Comparison of ENCODE assay signal across 23 cellular contexts in the genomic region with DNA sequence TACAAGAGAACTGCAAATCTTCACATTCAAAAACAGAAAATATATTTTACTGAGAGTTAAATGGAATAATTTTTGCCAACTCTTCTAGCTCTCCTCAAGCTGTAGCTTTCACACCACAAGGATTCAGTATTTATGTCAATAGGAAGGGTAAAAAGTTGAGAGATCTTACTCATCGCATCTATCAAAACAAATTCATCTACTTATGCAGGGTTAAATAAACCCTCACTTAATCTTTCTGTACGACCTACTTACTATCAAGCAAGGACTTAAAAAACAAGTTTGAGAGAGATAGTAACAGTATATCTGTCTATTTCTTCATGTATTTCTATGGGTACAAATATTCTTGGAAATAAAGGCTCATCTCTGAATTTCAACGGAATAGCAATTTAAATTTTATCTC. TPM values are rescaled to one million over a fixed set of nuclear protein-coding genes. Genes with fewer than 3 reads are reported as not detected.
"Had no signal": no experiment of that assay in that cellular context is flagged by ENCODE, and none has a peak within 500 bp of the region (broad histone marks: within the 10 kb centered on the region; RNA-seq: fewer than 3 reads in every experiment).

No MANE protein-coding gene starts in this region.

- H3K4me3 Mint-ChIP-seq: IgD-negative memory B cell had no signal

- H3K27me3 Mint-ChIP-seq: IgD-negative memory B cell had no signal

- H3K27ac Mint-ChIP-seq: IgD-negative memory B cell had no signal

- DNase-seq: MG63, NCI-H1092, NCI-H1105 treated with DMSO at 0.1 percent for 48 hours, NCI-H1417 treated with DMSO at 0.1 percent for 48 hours, NCI-H146, NCI-H1694 treated with DMSO at 0.1 percent for 48 hours, NCI-H1930, NCI-H2081, NCI-H2107, NCI-H2227 treated with DMSO at 0.1 percent for 48 hours, NCI-H524, NCI-H526 treated with DMSO at 0.1 percent for 48 hours, NCI-H748 treated with DMSO at 0.1 percent for 48 hours, Right ventricle myocardium superior, RPMI8226, SIG-M5 had no signal

- H3K4me3 ChIP-seq: K562, MG63, SJSA1, SK-N-MC had no signal

- ATAC-seq: HepG2, K562 had no signal

- H3K4me1 Mint-ChIP-seq: IgD-negative memory B cell had no signal

- H3K27ac ChIP-seq: SJSA1, SK-N-MC had no signal

- H3K27me3 ChIP-seq: MG63, SJSA1 had no signal

RNA-seq across cellular contexts. Expression of a gene that starts 35.5 kb away (rescaled TPM):
- total RNA-seq: HepG2; K562; NCI-H460; Right ventricle myocardium superior; T-helper 1 cell treated with Interleukin-12 subunit alpha and Interleukin-12 subunit beta and Interleukin-4 antibody, amounts not matched to agents 30 ng/mL and 1 ng/mL, for 36 hours had no signal
